Comparison of ENCODE assay signal across 1 cellular context in genomic region chr9:136903041-136903554, GRCh38.
A peak's percentile ranks its signal among the peaks of the same experiment; 100 is the strongest.
TF ChIP-seq lines count a peak whose summit lies in the region.

No MANE protein-coding gene starts in this region.

TF ChIP-seq in A549, 52 proteins besides CTCF, POLR2A, EP300 and RAD21:
- TF ChIP-seq EHF (CRISPR knock-in tag; IDR thresholded peaks at IDR 0.05) (peak; percentile 77), E2F6 (IDR thresholded peaks at IDR 0.05; ENCODE audit: borderline replicate concordance, low read depth) (no peak), ZSCAN20 (CRISPR knock-in tag; IDR thresholded peaks at IDR 0.05) (peak; percentile 28; the same call in 1 of the 2 replicates), JUNB (IDR thresholded peaks at IDR 0.05) (no peak), RNF2 (IDR thresholded peaks at IDR 0.05; ENCODE audit: borderline replicate concordance, low read depth) (no peak), FOXS1 (CRISPR knock-in tag; IDR thresholded peaks at IDR 0.05) (peak; percentile 69), NPAS2 (CRISPR knock-in tag; IDR thresholded peaks at IDR 0.05; ENCODE audit: borderline replicate concordance) (no peak), ZNF302 (CRISPR knock-in tag; IDR thresholded peaks at IDR 0.05) (no peak), MAZ (IDR thresholded peaks at IDR 0.05; ENCODE audit: borderline replicate concordance, low read depth, low read length) (no peak), SMC3 (IDR thresholded peaks at IDR 0.05) (no peak), RCOR1 (IDR thresholded peaks at IDR 0.05; ENCODE audit: low read depth, low read length) (no peak), HOXB5 (CRISPR knock-in tag; IDR thresholded peaks at IDR 0.05) (peak; percentile 75; the same call in 1 of the 2 replicates), CBX8 (IDR thresholded peaks at IDR 0.05) (no peak), TP53 (CRISPR knock-in tag; IDR thresholded peaks at IDR 0.05) (peak; percentile 82; the same call in 1 of the 2 replicates), HOXB13 (CRISPR knock-in tag; IDR thresholded peaks at IDR 0.05; ENCODE audit: low read depth) (peak; percentile 79), CHD4 (IDR thresholded peaks at IDR 0.05; ENCODE audit: borderline replicate concordance) (no peak), CEBPB (IDR thresholded peaks at IDR 0.05) (no peak), ZFP36 (IDR thresholded peaks at IDR 0.05; ENCODE audit: borderline replicate concordance, partially characterized antibody) (no peak), GATA3 (IDR thresholded peaks at IDR 0.05; ENCODE audit: borderline replicate concordance) (peak; percentile 77; the same call in 1 of the 2 replicates), HEYL (CRISPR knock-in tag; IDR thresholded peaks at IDR 0.05) (no peak), KDM5A (IDR thresholded peaks at IDR 0.05) (no peak), RARB (CRISPR knock-in tag; IDR thresholded peaks at IDR 0.05) (peak; percentile 27; the same call in 1 of the 2 replicates), FOSB (CRISPR knock-in tag; IDR thresholded peaks at IDR 0.05) (peak; percentile 65; the same call in 1 of the 2 replicates), HOXA7 (CRISPR knock-in tag; IDR thresholded peaks at IDR 0.05) (0 out of 2 replicates have a peak, but pooled peaks have one; percentile 54), JUN (IDR thresholded peaks at IDR 0.05) (peak; percentile 51 to 54; a peak in 1 of 5 replicates), FOSL2 (IDR thresholded peaks at IDR 0.05) (no peak), FOSL2 (CRISPR knock-in tag; IDR thresholded peaks at IDR 0.05) (0 out of 2 replicates have a peak, but pooled peaks have one; percentile 20), KDM1A (IDR thresholded peaks at IDR 0.05; ENCODE audit: low read depth) (no peak), PHF8 (IDR thresholded peaks at IDR 0.05; ENCODE audit: borderline replicate concordance, low read depth) (no peak), EHMT2 (IDR thresholded peaks at IDR 0.05; ENCODE audit: low read depth) (no peak), MYC (IDR thresholded peaks at IDR 0.05; ENCODE audit: borderline replicate concordance, low read length) (peak; percentile 69; the same call in 1 of the 2 replicates), SREBF2 (IDR thresholded peaks at IDR 0.05) (no peak), CHD2 (IDR thresholded peaks at IDR 0.05; ENCODE audit: low read length, partially characterized antibody) (no peak)
- TF ChIP-seq, protein P1, sequence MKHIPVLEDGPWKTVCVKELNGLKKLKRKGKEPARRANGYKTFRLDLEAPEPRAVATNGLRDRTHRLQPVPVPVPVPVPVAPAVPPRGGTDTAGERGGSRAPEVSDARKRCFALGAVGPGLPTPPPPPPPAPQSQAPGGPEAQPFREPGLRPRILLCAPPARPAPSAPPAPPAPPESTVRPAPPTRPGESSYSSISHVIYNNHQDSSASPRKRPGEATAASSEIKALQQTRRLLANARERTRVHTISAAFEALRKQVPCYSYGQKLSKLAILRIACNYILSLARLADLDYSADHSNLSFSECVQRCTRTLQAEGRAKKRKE (CRISPR knock-in tag; IDR thresholded peaks at IDR 0.05; ENCODE audit: low read depth) = peak; percentile 71; the same call in 1 of the 2 replicates
- TF ChIP-seq, protein P2, sequence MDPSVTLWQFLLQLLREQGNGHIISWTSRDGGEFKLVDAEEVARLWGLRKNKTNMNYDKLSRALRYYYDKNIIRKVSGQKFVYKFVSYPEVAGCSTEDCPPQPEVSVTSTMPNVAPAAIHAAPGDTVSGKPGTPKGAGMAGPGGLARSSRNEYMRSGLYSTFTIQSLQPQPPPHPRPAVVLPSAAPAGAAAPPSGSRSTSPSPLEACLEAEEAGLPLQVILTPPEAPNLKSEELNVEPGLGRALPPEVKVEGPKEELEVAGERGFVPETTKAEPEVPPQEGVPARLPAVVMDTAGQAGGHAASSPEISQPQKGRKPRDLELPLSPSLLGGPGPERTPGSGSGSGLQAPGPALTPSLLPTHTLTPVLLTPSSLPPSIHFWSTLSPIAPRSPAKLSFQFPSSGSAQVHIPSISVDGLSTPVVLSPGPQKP (IDR thresholded peaks at IDR 0.05; ENCODE audit: low read depth, low read length) = no peak
- TF ChIP-seq, protein P3, sequence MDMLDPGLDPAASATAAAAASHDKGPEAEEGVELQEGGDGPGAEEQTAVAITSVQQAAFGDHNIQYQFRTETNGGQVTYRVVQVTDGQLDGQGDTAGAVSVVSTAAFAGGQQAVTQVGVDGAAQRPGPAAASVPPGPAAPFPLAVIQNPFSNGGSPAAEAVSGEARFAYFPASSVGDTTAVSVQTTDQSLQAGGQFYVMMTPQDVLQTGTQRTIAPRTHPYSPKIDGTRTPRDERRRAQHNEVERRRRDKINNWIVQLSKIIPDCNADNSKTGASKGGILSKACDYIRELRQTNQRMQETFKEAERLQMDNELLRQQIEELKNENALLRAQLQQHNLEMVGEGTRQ (IDR thresholded peaks at IDR 0.05) = no peak
- TF ChIP-seq, protein P4, sequence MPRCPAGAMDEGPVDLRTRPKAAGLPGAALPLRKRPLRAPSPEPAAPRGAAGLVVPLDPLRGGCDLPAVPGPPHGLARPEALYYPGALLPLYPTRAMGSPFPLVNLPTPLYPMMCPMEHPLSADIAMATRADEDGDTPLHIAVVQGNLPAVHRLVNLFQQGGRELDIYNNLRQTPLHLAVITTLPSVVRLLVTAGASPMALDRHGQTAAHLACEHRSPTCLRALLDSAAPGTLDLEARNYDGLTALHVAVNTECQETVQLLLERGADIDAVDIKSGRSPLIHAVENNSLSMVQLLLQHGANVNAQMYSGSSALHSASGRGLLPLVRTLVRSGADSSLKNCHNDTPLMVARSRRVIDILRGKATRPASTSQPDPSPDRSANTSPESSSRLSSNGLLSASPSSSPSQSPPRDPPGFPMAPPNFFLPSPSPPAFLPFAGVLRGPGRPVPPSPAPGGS (IDR thresholded peaks at IDR 0.05) = no peak
- TF ChIP-seq, protein P5, sequence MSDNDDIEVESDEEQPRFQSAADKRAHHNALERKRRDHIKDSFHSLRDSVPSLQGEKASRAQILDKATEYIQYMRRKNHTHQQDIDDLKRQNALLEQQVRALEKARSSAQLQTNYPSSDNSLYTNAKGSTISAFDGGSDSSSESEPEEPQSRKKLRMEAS (IDR thresholded peaks at IDR 0.05) = peak; percentile 89
